17 cellular contexts compared by ENCODE assay signal in genomic region chr12:68970951-68971350, GRCh38. TPM values are rescaled to one million over a fixed set of nuclear protein-coding genes. Genes with fewer than 3 reads are reported as not detected.
A peak's percentile ranks its signal among the peaks of the same experiment; 100 is the strongest.
DNase-seq lines count a peak whose midpoint lies in the region; ATAC-seq and TF ChIP-seq lines count a peak whose summit lies in the region.
"Had no signal": no experiment of that assay in that cellular context is flagged by ENCODE, and none has a peak within 500 bp of the region (broad histone marks: within the 10 kb centered on the region; RNA-seq: fewer than 3 reads in every experiment).

No MANE protein-coding gene starts in this region.

- TF ChIP-seq CTCF in Calu3 (IDR thresholded peaks at IDR 0.05; ENCODE audit: unreplicated experiment) (no peak), PC-9 (conservative IDR thresholded peaks at IDR 0.05) (no peak)

- no peak overlapping the region for H3K18ac ChIP-seq in trophoblast cell (ENCODE audit: low read length)

- H3K79me2 ChIP-seq in PC-9 (ENCODE audit: low read depth): no peaks in the 10 kb centered on the region
- no peaks in the 10 kb centered on the region for H3K79me2 ChIP-seq in trophoblast cell (ENCODE audit: control insufficient read depth, insufficient read depth, low read length, poor library complexity)

- H3K79me1 ChIP-seq in trophoblast cell (ENCODE audit: low read length): peaks cover 3% of the 10 kb centered on the region

- H4K8ac ChIP-seq in trophoblast cell (ENCODE audit: low read depth, low read length): no peak overlapping the region

- DNase-seq in Calu3: no peak
- peak; percentile 17 to 79 for DNase-seq in PC-9
- DNase-seq in trophoblast cell: peak; percentile 50 to 94
- DNase-seq in NCI-H2107 treated with DMSO at 0.1 percent for 48 hours (lab: John Stamatoyannopoulos, UW; ENCODE audit: unreplicated experiment): no peak
- DNase-seq in activated T-cell treated with anti-CD3 and anti-CD28 coated beads, Interleukin-2, amount 50 U/mL, for 4 hours: no peak
- DNase-seq: DMS 273 treated with DMSO at 0.1 percent for 48 hours, Karpas-422, MM.1S, NCI-H187, NCI-H2171 treated with DMSO at 0.1 percent for 48 hours, NCI-H446 treated with DMSO at 0.1 percent for 48 hours, NCI-H774 had no signal

- H3K4me3 Mint-ChIP-seq in Calu3 (ENCODE audit: low read depth, unreplicated experiment): no peak overlapping the region
- no peak overlapping the region for H3K4me3 Mint-ChIP-seq in activated T-cell treated with anti-CD3 and anti-CD28 coated beads, Interleukin-2, amount 50 U/mL, for 4 hours

- H3K4me2 ChIP-seq in PC-9: peak overlapping the region; percentile 57
- no peak overlapping the region for H3K4me2 ChIP-seq in trophoblast cell (ENCODE audit: low read length)

- no peak overlapping the region for H3K23ac ChIP-seq in trophoblast cell (ENCODE audit: low read length)

- H3K4me1 ChIP-seq in PC-9 (replicated peaks; ENCODE audit: insufficient read depth): peaks cover 25% of the 10 kb centered on the region
- peaks cover 4 to 6% of the 10 kb centered on the region in 2 experiments for H3K4me1 ChIP-seq in trophoblast cell (ENCODE audit: control insufficient read depth in 1 of 2, insufficient read depth in 2 of 2, low read length in 2 of 2)

- H2BK120ac ChIP-seq in trophoblast cell (ENCODE audit: insufficient read depth, low read length, poor library complexity): no peak overlapping the region

- no peak overlapping the region for H4K12ac ChIP-seq in trophoblast cell (ENCODE audit: low read depth, low read length)

- no peaks in the 10 kb centered on the region for H3K36me3 ChIP-seq in PC-9 (ENCODE audit: low read depth)
- H3K36me3 ChIP-seq in trophoblast cell (ENCODE audit: control insufficient read depth in 1 of 2, insufficient read depth in 2 of 2, low read length in 2 of 2): no peaks in the 10 kb centered on the region

- H3K9me2 ChIP-seq in PC-9 (ENCODE audit: insufficient read depth): no peaks in the 10 kb centered on the region; the same call in 1 of the 2 replicates

- no TSS peak for BruUV-seq in Calu3 (replicated peaks; lab: Mats Ljungman, UMichigan)
- BruUV-seq in PC-9 (replicated peaks; lab: Mats Ljungman, UMichigan): TSS peak; percentile 14

- no peak overlapping the region for H3K9ac ChIP-seq in trophoblast cell (ENCODE audit: low read length)

- peaks cover 49% of the 10 kb centered on the region for H3K4me1 Mint-ChIP-seq in Calu3 (ENCODE audit: low read depth, unreplicated experiment)
- no peaks in the 10 kb centered on the region for H3K4me1 Mint-ChIP-seq in activated T-cell treated with anti-CD3 and anti-CD28 coated beads, Interleukin-2, amount 50 U/mL, for 4 hours (ENCODE audit: low read depth)

- H3K27me3 ChIP-seq in PC-9 (ENCODE audit: insufficient read depth, low read depth) (no peaks in the 10 kb centered on the region), trophoblast cell (ENCODE audit: insufficient read depth, low read length) (no peaks in the 10 kb centered on the region)

- H3K4me3 ChIP-seq in PC-9 (peak overlapping the region; percentile 21; the same call in 1 of the 2 replicates), trophoblast cell (ENCODE audit: low read depth, low read length) (no peak overlapping the region)

- ATAC-seq in esophagus mucosa: peak; percentile 63
- no peak for ATAC-seq in HG03045 (IDR thresholded peaks at IDR 0.05; ENCODE audit: unreplicated experiment)
- ATAC-seq in activated T-cell treated with anti-CD3 and anti-CD28 coated beads, Interleukin-2, amount 50 U/mL, for 4 hours: no peak
- ATAC-seq: Right ventricle myocardium inferior had no signal

- no peak overlapping the region for H2BK12ac ChIP-seq in trophoblast cell (ENCODE audit: low read length)

- H3F3A ChIP-seq in PC-9 (ENCODE audit: insufficient read depth, low read depth): peaks cover 5% of the 10 kb centered on the region; the same call in 1 of the 2 replicates

- H3K9me3 Mint-ChIP-seq in Calu3 (ENCODE audit: low read depth, unreplicated experiment): no peaks in the 10 kb centered on the region
- no peaks in the 10 kb centered on the region for H3K9me3 Mint-ChIP-seq in activated T-cell treated with anti-CD3 and anti-CD28 coated beads, Interleukin-2, amount 50 U/mL, for 4 hours

- H2AK5ac ChIP-seq in trophoblast cell (ENCODE audit: low read length): no peak overlapping the region

- intact Hi-C loops in Calu3 (cut with micrococcal nuclease; ENCODE audit: unreplicated experiment): loop anchor here (5.0 kb wide), 1 partner anchor 96 kb away; no protein-coding TSS in a partner anchor
- intact Hi-C loops in PC-9 (cut with micrococcal nuclease; ENCODE audit: unreplicated experiment): no loop called here

- no peak overlapping the region for H3K14ac ChIP-seq in trophoblast cell (ENCODE audit: low read length)

- H3K9me3 ChIP-seq in PC-9 (ENCODE audit: insufficient read depth, low read depth): peaks cover 6% of the 10 kb centered on the region; the same call in 1 of the 2 replicates
- H3K9me3 ChIP-seq in trophoblast cell (ENCODE audit: insufficient read depth, low read depth, low read length): no peaks in the 10 kb centered on the region

- H3K27ac ChIP-seq in PC-9 (peak overlapping the region; percentile 89), trophoblast cell (ENCODE audit: low read depth, low read length) (peak overlapping the region; percentile 78)
- H3K27ac ChIP-seq: C4-2B had no signal

- no peak overlapping the region for H4K91ac ChIP-seq in trophoblast cell (ENCODE audit: low read depth, low read length)

- no peaks in the 10 kb centered on the region for H3K27me3 Mint-ChIP-seq in Calu3 (ENCODE audit: unreplicated experiment)
- H3K27me3 Mint-ChIP-seq in activated T-cell treated with anti-CD3 and anti-CD28 coated beads, Interleukin-2, amount 50 U/mL, for 4 hours (ENCODE audit: low read depth): no peaks in the 10 kb centered on the region

- peak overlapping the region; percentile 56; the same call in 1 of the 2 replicates for H2AFZ ChIP-seq in PC-9
- no peak overlapping the region for H2AFZ ChIP-seq in trophoblast cell (ENCODE audit: insufficient read depth, low read length, poor library complexity)

- H3K27ac Mint-ChIP-seq in Calu3 (ENCODE audit: unreplicated experiment): peak overlapping the region; percentile 50

- no CpG with 5 or more reads among the region's 1 CpG for WGBS in trophoblast cell (ENCODE audit: extremely low coverage, insufficient coverage, insufficient read length)

- CTCF ChIA-PET in Calu3 (lab: Charles Lee) (interaction anchor here (0.7 kb wide), 1 partner anchor 295 kb away, joined by 6 read pairs; no protein-coding TSS in a partner anchor), PC-9 (lab: Charles Lee) (no interaction called here)

- peak overlapping the region; percentile 66 for H2BK5ac ChIP-seq in trophoblast cell (ENCODE audit: low read depth, low read length, poor library complexity)

- no peaks in the 10 kb centered on the region for H4K20me1 ChIP-seq in PC-9 (ENCODE audit: insufficient read depth)

- POLR2A ChIA-PET in PC-9 (lab: Charles Lee; ENCODE audit: unreplicated experiment): interaction anchor here (0.8 kb wide), 1 partner anchor 13 kb away, joined by 4 read pairs; no protein-coding TSS in a partner anchor

- H3K4ac ChIP-seq in trophoblast cell (ENCODE audit: low read depth, low read length): no peak overlapping the region

- H3K36me3 Mint-ChIP-seq in Calu3 (ENCODE audit: insufficient read depth, unreplicated experiment): peaks cover 5% of the 10 kb centered on the region
- no peaks in the 10 kb centered on the region for H3K36me3 Mint-ChIP-seq in activated T-cell treated with anti-CD3 and anti-CD28 coated beads, Interleukin-2, amount 50 U/mL, for 4 hours (ENCODE audit: insufficient read depth)

RNA-seq across cellular contexts. Expression of gene CPM, which starts 38.0 kb away (rescaled TPM):
- 11.9 and 36.1 TPM in 2 replicates for total RNA-seq in Calu3 (2022)
- total RNA-seq in PC-9 (2021): 4.2 and 4.6 TPM in 2 replicates
- total RNA-seq in esophagus mucosa: 8.2 TPM
- 133 and 138 TPM in 2 replicates for polyA plus RNA-seq in trophoblast cell (2013)
- 100 to 1,000 TPM in 1 of 3 donors, 10 to 100 TPM in 2; 55.3 to 101 (median 56.2) TPM for total RNA-seq in activated T-cell treated with anti-CD3 and anti-CD28 coated beads, Interleukin-2, amount 50 U/mL, for 4 hours
- total RNA-seq: HT1080 had no signal

Comparison
In these comparisons a context has a peak if more than half of its experiments do, and no peak if none do; other contexts are left out.
1. DNase-seq: peak in PC-9 (2 of 2) and trophoblast cell (2 of 2); none in Calu3 (single experiment), NCI-H2107 treated with DMSO at 0.1 percent for 48 hours (single experiment) and activated T-cell treated with anti-CD3 and anti-CD28 coated beads, Interleukin-2, amount 50 U/mL, for 4 hours (single experiment).